In genomic region chr12:46410495-46410894, GRCh38 we compare ENCODE assay signal across 32 cellular contexts.
"Had no signal": no experiment of that assay in that cellular context is flagged by ENCODE, and none has a peak within 500 bp of the region (broad histone marks: within the 10 kb centered on the region; RNA-seq: fewer than 3 reads in every experiment).

No MANE protein-coding gene starts in this region.

- H3K36me3 ChIP-seq: esophagus squamous epithelium, lower lobe of right lung, sigmoid colon, stomach, thyroid gland, upper lobe of left lung, vagina, WERI-Rb-1 had no signal

- H3K36me3 Mint-ChIP-seq: natural killer cell treated with Interleukin-12 subunit alpha and Interleukin-12 subunit beta and Interleukin-15 and Interleukin-18, amount 100 ng/mL, for 72 hours had no signal

- H3K4me3 Mint-ChIP-seq: activated naive CD4-positive, alpha-beta T cell treated with anti-CD3 and anti-CD28 coated beads, Interleukin-2, amount 10 ng/mL, durations not matched to agents 7 days and 5 days; activated naive CD8-positive, alpha-beta T cell treated with anti-CD3 and anti-CD28 coated beads, Interleukin-2, amount 10 ng/mL, durations not matched to agents 7 days and 5 days; central memory CD8-positive, alpha-beta T cell; natural killer cell treated with Interleukin-12 subunit alpha and Interleukin-12 subunit beta and Interleukin-15 and Interleukin-18, amount 100 ng/mL, for 72 hours; stimulated activated naive B cell treated with anti-CD40 and anti-IgM and Interleukin-4, amounts not matched to agents 10 μg/mL and 1 μg/mL and 100 μg/mL, for 72 hours; T-helper 17 cell had no signal

- H3K27me3 ChIP-seq: esophagus squamous epithelium, hepatocyte, sigmoid colon, stomach, thyroid gland, upper lobe of left lung, vagina had no signal

- H3K27me3 Mint-ChIP-seq: activated naive CD4-positive, alpha-beta T cell treated with anti-CD3 and anti-CD28 coated beads, Interleukin-2, amount 10 ng/mL, durations not matched to agents 7 days and 5 days; central memory CD8-positive, alpha-beta T cell; stimulated activated naive B cell treated with anti-CD40 and anti-IgM and Interleukin-4, amounts not matched to agents 10 μg/mL and 1 μg/mL and 100 μg/mL, for 72 hours; T-helper 17 cell had no signal

- H3K4me3 ChIP-seq: esophagus squamous epithelium, hepatocyte, lower lobe of right lung, sigmoid colon, smooth muscle cell, stomach, thyroid gland, upper lobe of left lung, vagina had no signal

- H3K4me1 ChIP-seq: lower lobe of right lung had no signal

- H3K27ac Mint-ChIP-seq: activated naive CD4-positive, alpha-beta T cell treated with anti-CD3 and anti-CD28 coated beads, Interleukin-2, amount 10 ng/mL, durations not matched to agents 7 days and 5 days; activated naive CD8-positive, alpha-beta T cell treated with anti-CD3 and anti-CD28 coated beads, Interleukin-2, amount 10 ng/mL, durations not matched to agents 7 days and 5 days; stimulated activated naive B cell treated with anti-CD40 and anti-IgM and Interleukin-4, amounts not matched to agents 10 μg/mL and 1 μg/mL and 100 μg/mL, for 72 hours; T-helper 17 cell had no signal

- H3K27ac ChIP-seq: epithelial cell of prostate, esophagus squamous epithelium, hepatocyte, lower lobe of right lung, sigmoid colon, stomach, thyroid gland, upper lobe of left lung, vagina, WERI-Rb-1 had no signal

- DNase-seq: activated CD4-positive, alpha-beta T cell treated with anti-CD3 and anti-CD28 coated beads for 48 hours; activated CD4-positive, alpha-beta T cell treated with anti-CD3 and anti-CD28 coated beads, Interleukin-2, amount 50 U/mL, for 48 hours; activated CD8-positive, alpha-beta memory T cell treated with anti-CD3 and anti-CD28 coated beads for 24 hours; activated effector memory CD4-positive, alpha-beta T cell treated with Interleukin-2 at 50 U/mL for 16 hours; activated naive CD4-positive, alpha-beta T cell treated with anti-CD3 and anti-CD28 coated beads, Interleukin-2, amount 10 ng/mL, durations not matched to agents 7 days and 5 days; activated naive CD8-positive, alpha-beta T cell treated with anti-CD3 and anti-CD28 coated beads, Interleukin-2, amount 10 ng/mL, durations not matched to agents 7 days and 5 days; amniotic stem cell; effector CD8-positive, alpha-beta T cell; esophagus squamous epithelium; foreskin melanocyte; islet precursor cell; lower lobe of right lung; mesenchymal stem cell; sigmoid colon; stimulated activated CD4-positive, alpha-beta T cell treated with anti-CD3 and anti-CD28 coated beads, Interleukin-1b, Interleukin-23, amount 100 ng/mL, for 48 hours; stimulated activated CD4-positive, alpha-beta T cell treated with anti-CD3 and anti-CD28 coated beads, Interleukin-4, amount 100 ng/mL, for 4 hours; stimulated activated CD8-positive, alpha-beta memory T cell treated with anti-CD3 and anti-CD28 coated beads, Interleukin-4, amount 100 ng/mL, for 48 hours; stimulated activated naive B cell treated with anti-CD40 and anti-IgM and Interleukin-4, amounts not matched to agents 10 μg/mL and 1 μg/mL and 100 μg/mL, for 72 hours; stomach; SW 1271; T-helper 17 cell; T1000; thyroid gland; upper lobe of left lung; WERI-Rb-1 had no signal

- H3K9me3 ChIP-seq: esophagus squamous epithelium, lower lobe of right lung, sigmoid colon, stomach, thyroid gland, upper lobe of left lung, vagina had no signal

- ATAC-seq: activated CD4-positive, CD25-positive, alpha-beta regulatory T cell treated with anti-CD3 and anti-CD28 coated beads, Interleukin-2, amount 50 U/mL, for 24 hours; lower lobe of right lung; natural killer cell treated with Interleukin-12 subunit alpha and Interleukin-12 subunit beta and Interleukin-15 and Interleukin-18, amount 100 ng/mL, for 72 hours; stimulated activated naive B cell treated with anti-CD40 and anti-IgM and Interleukin-4, amounts not matched to agents 10 μg/mL and 1 μg/mL and 100 μg/mL, for 72 hours; T-helper 17 cell had no signal

- H3K9me3 Mint-ChIP-seq: activated naive CD4-positive, alpha-beta T cell treated with anti-CD3 and anti-CD28 coated beads, Interleukin-2, amount 10 ng/mL, durations not matched to agents 7 days and 5 days; central memory CD8-positive, alpha-beta T cell; natural killer cell treated with Interleukin-12 subunit alpha and Interleukin-12 subunit beta and Interleukin-15 and Interleukin-18, amount 100 ng/mL, for 72 hours; stimulated activated naive B cell treated with anti-CD40 and anti-IgM and Interleukin-4, amounts not matched to agents 10 μg/mL and 1 μg/mL and 100 μg/mL, for 72 hours had no signal
